Comparison of ENCODE assay signal across 14 cellular contexts in genomic region chr7:47743898-47744612, GRCh38.
A peak's percentile ranks its signal among the peaks of the same experiment; 100 is the strongest.
DNase-seq lines count a peak whose midpoint lies in the region; ATAC-seq and TF ChIP-seq lines count a peak whose summit lies in the region.
"Had no signal": no experiment of that assay in that cellular context is flagged by ENCODE, and none has a peak within 500 bp of the region (broad histone marks: within the 10 kb centered on the region; RNA-seq: fewer than 3 reads in every experiment).

No MANE protein-coding gene starts in this region.

- H3K9me3 Mint-ChIP-seq in GM23338: no peaks in the 10 kb centered on the region; the same call in 2 of the 3 replicates
- H3K9me3 Mint-ChIP-seq in natural killer cell treated with Interleukin-12 subunit alpha and Interleukin-12 subunit beta and Interleukin-15 and Interleukin-18, amount 100 ng/mL, for 72 hours: no peaks in the 10 kb centered on the region

- ATAC-seq in GM23338 (peak; percentile 95), HG02884 (IDR thresholded peaks at IDR 0.05; ENCODE audit: unreplicated experiment) (no peak), HG03175 (IDR thresholded peaks at IDR 0.05; ENCODE audit: unreplicated experiment) (no peak)
- ATAC-seq in natural killer cell treated with Interleukin-12 subunit alpha and Interleukin-12 subunit beta and Interleukin-15 and Interleukin-18, amount 100 ng/mL, for 72 hours: no peak
- ATAC-seq: K562 had no signal

- H3K4me1 Mint-ChIP-seq in GM23338: peaks cover 20% of the 10 kb centered on the region
- H3K4me1 Mint-ChIP-seq in natural killer cell treated with Interleukin-12 subunit alpha and Interleukin-12 subunit beta and Interleukin-15 and Interleukin-18, amount 100 ng/mL, for 72 hours (ENCODE audit: low read depth in 2 of 2): peaks cover 0 to 1% of the 10 kb centered on the region in 2 donors

- peak overlapping the region; percentile 95 for H2AFZ ChIP-seq in GM23338

- peak overlapping the region; percentile 7; the same call in 1 of the 3 replicates for H3K4me3 Mint-ChIP-seq in GM23338
- no peak overlapping the region for H3K4me3 Mint-ChIP-seq in natural killer cell treated with Interleukin-12 subunit alpha and Interleukin-12 subunit beta and Interleukin-15 and Interleukin-18, amount 100 ng/mL, for 72 hours

- H3K36me3 ChIP-seq in GM23338 (ENCODE audit: insufficient read depth): no peaks in the 10 kb centered on the region

- peaks cover 12% of the 10 kb centered on the region for H3K27me3 Mint-ChIP-seq in GM23338 (ENCODE audit: insufficient read depth, low read depth, poor library complexity)
- H3K27me3 Mint-ChIP-seq in natural killer cell treated with Interleukin-12 subunit alpha and Interleukin-12 subunit beta and Interleukin-15 and Interleukin-18, amount 100 ng/mL, for 72 hours: peaks cover 18 to 30% of the 10 kb centered on the region in 2 donors

- peak overlapping the region; percentile 51; the same call in 1 of the 2 replicates for H3K4me2 ChIP-seq in GM23338

- no peaks in the 10 kb centered on the region; the same call in 2 of the 3 replicates for H3K36me3 Mint-ChIP-seq in GM23338 (ENCODE audit: low read depth)
- no peaks in the 10 kb centered on the region for H3K36me3 Mint-ChIP-seq in natural killer cell treated with Interleukin-12 subunit alpha and Interleukin-12 subunit beta and Interleukin-15 and Interleukin-18, amount 100 ng/mL, for 72 hours
- H3K36me3 Mint-ChIP-seq: brain had no signal

- no peak overlapping the region for H3K27ac ChIP-seq in GM23338 (ENCODE audit: low read depth)

- DNase-seq in GM23338 (ENCODE audit: low spot score) (peak; percentile 70), amniotic epithelial cell (ENCODE audit: low read depth) (peak; percentile 32), iPS-NIHi7 (ENCODE audit: extremely low spot score) (peak; percentile 55), retina (peak; percentile 51), NOMO-1 (lab: John Stamatoyannopoulos, UW; ENCODE audit: unreplicated experiment in 2 of 2) (no peak)
- DNase-seq in natural killer cell treated with Interleukin-12 subunit alpha and Interleukin-12 subunit beta and Interleukin-15 and Interleukin-18, amount 100 ng/mL, for 72 hours (ENCODE audit: low spot score): no peak
- DNase-seq: activated gamma-delta T cell; NCI-H1417; NCI-H446; stimulated activated naive CD4-positive, alpha-beta T cell had no signal

- no peaks in the 10 kb centered on the region for H4K20me1 ChIP-seq in GM23338 (replicated peaks; ENCODE audit: insufficient read depth)

- no peaks in the 10 kb centered on the region for H3K27me3 ChIP-seq in GM23338 (ENCODE audit: insufficient read depth)

- no peaks in the 10 kb centered on the region for H3F3A ChIP-seq in GM23338 (replicated peaks; ENCODE audit: low read depth)

- peaks cover 6% of the 10 kb centered on the region for H3K4me1 ChIP-seq in GM23338 (ENCODE audit: insufficient read depth)

- no peak overlapping the region for H3K27ac Mint-ChIP-seq in GM23338
- H3K27ac Mint-ChIP-seq in natural killer cell treated with Interleukin-12 subunit alpha and Interleukin-12 subunit beta and Interleukin-15 and Interleukin-18, amount 100 ng/mL, for 72 hours: no peak overlapping the region

- H3K79me2 ChIP-seq in GM23338 (replicated peaks; ENCODE audit: insufficient read depth): no peaks in the 10 kb centered on the region

- no peak overlapping the region for H3K4me3 ChIP-seq in GM23338
- H3K4me3 ChIP-seq: K562 had no signal

- no peak for TF ChIP-seq CTCF in GM23338 (conservative IDR thresholded peaks at IDR 0.05; ENCODE audit: low read depth in 2 of 2)

- H3K9me2 ChIP-seq in GM23338 (ENCODE audit: insufficient read depth): no peaks in the 10 kb centered on the region

TF ChIP-seq in GM23338, 12 proteins besides CTCF, POLR2A, EP300 and RAD21 (continues in another document):
- no peak for TF ChIP-seq STAT1 (IDR thresholded peaks at IDR 0.05; ENCODE audit: unreplicated experiment)
- TF ChIP-seq ZNF331 (CRISPR knock-in tag; IDR thresholded peaks at IDR 0.05; ENCODE audit: low read depth): no peak
- TF ChIP-seq JUNB (IDR thresholded peaks at IDR 0.05; ENCODE audit: unreplicated experiment): no peak
- no peak for TF ChIP-seq CREB1 (CRISPR knock-in tag; IDR thresholded peaks at IDR 0.05; ENCODE audit: low read depth)
- TF ChIP-seq REST (IDR thresholded peaks at IDR 0.05; ENCODE audit: unreplicated experiment): no peak
- no peak for TF ChIP-seq ZNF114 (CRISPR knock-in tag; IDR thresholded peaks at IDR 0.05)
- TF ChIP-seq POLR2AphosphoS5 (IDR thresholded peaks at IDR 0.05; ENCODE audit: low read depth): no peak
- no peak for TF ChIP-seq ETS1 (IDR thresholded peaks at IDR 0.05)

Comparison
In these comparisons a context has a peak if more than half of its experiments do, and no peak if none do; other contexts are left out.
1. DNase-seq: peak in GM23338 (single experiment), amniotic epithelial cell (single experiment), iPS-NIHi7 (single experiment) and retina (single experiment); none in natural killer cell treated with Interleukin-12 subunit alpha and Interleukin-12 subunit beta and Interleukin-15 and Interleukin-18, amount 100 ng/mL, for 72 hours (single experiment) and NOMO-1 (0 of 2).